11 cellular contexts compared by ENCODE assay signal in the genomic region with DNA sequence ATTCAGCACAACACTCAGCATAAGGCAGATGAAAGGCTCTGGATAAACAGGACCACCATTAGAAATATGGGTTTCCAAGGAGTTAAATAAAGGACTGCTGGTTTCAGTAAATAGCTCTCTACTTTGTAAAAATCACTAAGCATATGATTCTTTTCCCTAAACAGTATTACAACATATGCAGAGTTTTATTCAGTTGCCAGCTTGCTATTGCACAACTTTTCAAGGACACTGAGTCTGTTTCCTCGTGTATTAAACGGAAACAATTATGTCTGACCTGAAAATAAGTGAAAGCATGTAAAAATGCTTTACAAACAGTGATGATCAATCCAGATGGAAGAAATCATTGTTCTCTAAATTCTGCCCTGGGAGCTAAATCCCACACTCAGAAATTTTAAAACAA. TPM values are rescaled to one million over a fixed set of nuclear protein-coding genes. Genes with fewer than 3 reads are reported as not detected.
DNase-seq lines count a peak whose midpoint lies in the region; ATAC-seq and TF ChIP-seq lines count a peak whose summit lies in the region.
"Had no signal": no experiment of that assay in that cellular context is flagged by ENCODE, and none has a peak within 500 bp of the region (broad histone marks: within the 10 kb centered on the region; RNA-seq: fewer than 3 reads in every experiment).

No MANE protein-coding gene starts in this region.

- no peak overlapping the region for H2AK5ac ChIP-seq in H9 (ENCODE audit: insufficient read length, low read length)

- H3K36me3 Mint-ChIP-seq in HFFc6 (ENCODE audit: low read depth) = no peaks in the 10 kb centered on the region
- H3K36me3 Mint-ChIP-seq in H9 (ENCODE audit: insufficient read depth in 1 of 3, low read depth in 3 of 3) = no peaks in the 10 kb centered on the region

- no peak overlapping the region for H3K4me3 ChIP-seq in gastroesophageal sphincter
- no peak overlapping the region for H3K4me3 ChIP-seq in skeletal muscle tissue (ENCODE audit: low read length in 3 of 3)
- H3K4me3 ChIP-seq in WERI-Rb-1 (ENCODE audit: low read depth, low read length) = no peak overlapping the region

- H3K79me2 ChIP-seq in H9 (ENCODE audit: insufficient read depth, low read length) = no peaks in the 10 kb centered on the region

- no peak overlapping the region for H4K5ac ChIP-seq in H9 (ENCODE audit: insufficient read length, low read depth, low read length)

- H3K9me3 Mint-ChIP-seq in HFFc6 = no peaks in the 10 kb centered on the region
- no peaks in the 10 kb centered on the region for H3K9me3 Mint-ChIP-seq in H9
- H3K9me3 Mint-ChIP-seq: activated T-helper 17 cell treated with anti-CD3 and anti-CD28 coated beads, Interleukin-2, amount 50 U/mL, for 72 hours had no signal

- no peak overlapping the region for H2AFZ ChIP-seq in H9 (ENCODE audit: low read length)

- H3K27me3 Mint-ChIP-seq in HFFc6 (ENCODE audit: insufficient read depth) (no peaks in the 10 kb centered on the region; the same call in 1 of the 2 replicates), H9 (ENCODE audit: low read depth) (peaks cover 2% of the 10 kb centered on the region; the same call in 1 of the 2 replicates)

- H3K14ac ChIP-seq in H9 (ENCODE audit: insufficient read depth, low read length) = no peak overlapping the region

- no peak for TF ChIP-seq EP300 in gastroesophageal sphincter (IDR thresholded peaks at IDR 0.05)

- H3K36me3 ChIP-seq in gastroesophageal sphincter (no peaks in the 10 kb centered on the region), skeletal muscle tissue (ENCODE audit: control insufficient read depth in 3 of 3, insufficient read depth in 3 of 3, low read length in 3 of 3) (no peaks in the 10 kb centered on the region), WERI-Rb-1 (no peaks in the 10 kb centered on the region)

- H3K4me3 Mint-ChIP-seq in HFFc6 = peak overlapping the region; percentile 25; the same call in 1 of the 2 replicates
- no peak overlapping the region for H3K4me3 Mint-ChIP-seq in H9
- H3K4me3 Mint-ChIP-seq: activated T-helper 17 cell treated with anti-CD3 and anti-CD28 coated beads, Interleukin-2, amount 50 U/mL, for 72 hours had no signal

- H2BK5ac ChIP-seq in H9 (ENCODE audit: insufficient read length, low read length) = no peak overlapping the region

- H3K27ac ChIP-seq in gastroesophageal sphincter = peak overlapping the region in 3 of 4 donors; percentile 4 to 37 (median 20)
- H3K27ac ChIP-seq in skeletal muscle tissue (ENCODE audit: low read depth, low read length) = peak overlapping the region; percentile 42
- no peak overlapping the region for H3K27ac ChIP-seq in H9 (ENCODE audit: insufficient read length, low read depth, low read length)
- H3K27ac ChIP-seq in WERI-Rb-1 = no peak overlapping the region

- H3K9ac ChIP-seq in skeletal muscle tissue (ENCODE audit: low read depth in 1 of 3, low read length in 3 of 3) = no peak overlapping the region
- no peak overlapping the region for H3K9ac ChIP-seq in H9 (ENCODE audit: extremely low read depth, insufficient read length, low read length)

- no peaks in the 10 kb centered on the region for H3K79me1 ChIP-seq in H9 (ENCODE audit: insufficient read depth, low read depth, low read length, poor library complexity, severe bottlenecking)

- H4K8ac ChIP-seq in H9 (replicated peaks; ENCODE audit: insufficient read length, low read depth, low read length) = no peak overlapping the region

- WGBS in gastroesophageal sphincter (ENCODE audit: low coverage in 1 of 2), 2 donors = 69 to 72% methylated on average over 2 of the region's 2 CpGs
- WGBS in H9 (ENCODE audit: extremely low coverage, insufficient read length, low lambda C conversion rate) = no CpG with 5 or more reads among the region's 2 CpGs

- H3K56ac ChIP-seq in H9 (ENCODE audit: insufficient read length, low read depth, low read length) = no peak overlapping the region

- no peak overlapping the region for H2BK12ac ChIP-seq in H9 (ENCODE audit: insufficient read length, low read depth, low read length)

- no peak overlapping the region for H3T11ph ChIP-seq in H9 (ENCODE audit: low read length)

- H2BK15ac ChIP-seq in H9 (ENCODE audit: low read depth, low read length) = no peak overlapping the region

- H3K4me2 ChIP-seq in H9 (ENCODE audit: insufficient read depth, insufficient read length, low read length) = no peak overlapping the region

- H3K18ac ChIP-seq in H9 (ENCODE audit: insufficient read length, low read depth, low read length) = no peak overlapping the region

- H3K27me3 ChIP-seq in gastroesophageal sphincter = no peaks in the 10 kb centered on the region
- H3K27me3 ChIP-seq in skeletal muscle tissue (ENCODE audit: control insufficient read depth in 3 of 3, insufficient read depth in 3 of 3, low read length in 3 of 3) = no peaks in the 10 kb centered on the region
- no peaks in the 10 kb centered on the region for H3K27me3 ChIP-seq in H9 (ENCODE audit: insufficient read depth, low read length)
- H3K27me3 ChIP-seq in WERI-Rb-1 (ENCODE audit: insufficient read depth, low read depth, severe bottlenecking) = no peaks in the 10 kb centered on the region

- H3K4me1 ChIP-seq in gastroesophageal sphincter (peaks cover 0 to 12% (median 4%) of the 10 kb centered on the region in 3 donors), skeletal muscle tissue (ENCODE audit: control insufficient read depth in 3 of 3, insufficient read depth in 3 of 3, low read length in 3 of 3) (peaks cover 5 to 9% (median 7%) of the 10 kb centered on the region in 3 donors), H9 (ENCODE audit: insufficient read depth, low read length) (no peaks in the 10 kb centered on the region)

- H2BK20ac ChIP-seq in H9 (ENCODE audit: low read depth, low read length, poor library complexity, severe bottlenecking) = no peak overlapping the region

- no peak for TF ChIP-seq POLR2A in gastroesophageal sphincter (IDR thresholded peaks at IDR 0.05)

- H3K4ac ChIP-seq in H9 (ENCODE audit: low read depth, low read length) = no peak overlapping the region

- H3K4me1 Mint-ChIP-seq in HFFc6 (ENCODE audit: low read depth) (peaks cover 61% of the 10 kb centered on the region), H9 (peaks cover 0 to 4% of the 10 kb centered on the region in 2 experiments; a peak in 1 of 4 replicates)
- H3K4me1 Mint-ChIP-seq: activated T-helper 17 cell treated with anti-CD3 and anti-CD28 coated beads, Interleukin-2, amount 50 U/mL, for 72 hours had no signal

- ATAC-seq in gastroesophageal sphincter (peak; percentile 70), GM21529 (IDR thresholded peaks at IDR 0.05; ENCODE audit: unreplicated experiment) (no peak)
- ATAC-seq: activated T-helper 17 cell treated with anti-CD3 and anti-CD28 coated beads, Interleukin-2, amount 50 U/mL, for 72 hours had no signal

- no peak overlapping the region for H4K91ac ChIP-seq in H9 (ENCODE audit: insufficient read length, low read depth, low read length)

- no peaks in the 10 kb centered on the region for H3K23me2 ChIP-seq in H9 (ENCODE audit: insufficient read length, low read depth, low read length, poor library complexity, severe bottlenecking)

- TF ChIP-seq CTCF in HFFc6 (IDR thresholded peaks at IDR 0.05) (no peak), gastroesophageal sphincter (IDR thresholded peaks at IDR 0.05) (no peak), H9 (conservative IDR thresholded peaks at IDR 0.05) (no peak), WERI-Rb-1 (IDR thresholded peaks at IDR 0.05; ENCODE audit: low read depth, low read length) (no peak)

- H4K20me1 ChIP-seq in H9 (ENCODE audit: control insufficient read depth, insufficient read depth, insufficient read length) = no peaks in the 10 kb centered on the region

- no peak overlapping the region for H3K23ac ChIP-seq in H9 (ENCODE audit: insufficient read length, low read depth, low read length)

- DNase-seq in HFFc6 (peak; percentile 53), amniotic epithelial cell (ENCODE audit: low read depth) (peak; percentile 87), NCI-H2107 (lab: John Stamatoyannopoulos, UW) (no peak), H9 (no peak), WERI-Rb-1 (no peak)
- DNase-seq: activated CD4-positive, alpha-beta T cell treated with anti-CD3 and anti-CD28 coated beads, Interleukin-2, amount 50 U/mL, for 1 hour; OCI-M1 had no signal

- H3K9me3 ChIP-seq in gastroesophageal sphincter = no peaks in the 10 kb centered on the region
- no peaks in the 10 kb centered on the region for H3K9me3 ChIP-seq in skeletal muscle tissue (ENCODE audit: control insufficient read depth in 3 of 3, low read length in 3 of 3)
- no peaks in the 10 kb centered on the region for H3K9me3 ChIP-seq in H9 (ENCODE audit: control insufficient read depth, low read depth, low read length)
- H3K9me3 ChIP-seq in WERI-Rb-1 (ENCODE audit: severe bottlenecking) = no peaks in the 10 kb centered on the region

- H3K27ac Mint-ChIP-seq in HFFc6 (peak overlapping the region; percentile 49), H9 (no peak overlapping the region)
- H3K27ac Mint-ChIP-seq: activated T-helper 17 cell treated with anti-CD3 and anti-CD28 coated beads, Interleukin-2, amount 50 U/mL, for 72 hours had no signal

- H2BK120ac ChIP-seq in H9 (ENCODE audit: low read depth, low read length, poor library complexity, severe bottlenecking) = no peak overlapping the region

RNA-seq across cellular contexts. Expression of gene FZD1, which starts 23.7 kb away (rescaled TPM):
- 10 to 100 TPM in 3 of 6 experiments, 1 to 10 TPM in 3; 9.0 to 11.1 (median 9.9) TPM for total RNA-seq in HFFc6 (2021; fragmentation: NEBNext Ultra II Directional; extraction: Animal tissue kit (Norgen Biotek cat#: 25700))
- total RNA-seq in gastroesophageal sphincter (10 to 100 TPM; 12.3 to 19.5 (median 17.3) TPM), skeletal muscle tissue (11.5 TPM), H9 (2021) (0.61 TPM in 2 replicates)

Comparison
In these comparisons a context has a peak if more than half of its experiments do, and no peak if none do; other contexts are left out.
1. DNase-seq: peak in HFFc6 (single experiment) and amniotic epithelial cell (single experiment); none in NCI-H2107 (single experiment), H9 (single experiment) and WERI-Rb-1 (single experiment).
2. H3K27ac ChIP-seq: peak in gastroesophageal sphincter (3 of 4) and skeletal muscle tissue (single experiment); none in H9 (single experiment) and WERI-Rb-1 (single experiment).